In the genomic region with DNA sequence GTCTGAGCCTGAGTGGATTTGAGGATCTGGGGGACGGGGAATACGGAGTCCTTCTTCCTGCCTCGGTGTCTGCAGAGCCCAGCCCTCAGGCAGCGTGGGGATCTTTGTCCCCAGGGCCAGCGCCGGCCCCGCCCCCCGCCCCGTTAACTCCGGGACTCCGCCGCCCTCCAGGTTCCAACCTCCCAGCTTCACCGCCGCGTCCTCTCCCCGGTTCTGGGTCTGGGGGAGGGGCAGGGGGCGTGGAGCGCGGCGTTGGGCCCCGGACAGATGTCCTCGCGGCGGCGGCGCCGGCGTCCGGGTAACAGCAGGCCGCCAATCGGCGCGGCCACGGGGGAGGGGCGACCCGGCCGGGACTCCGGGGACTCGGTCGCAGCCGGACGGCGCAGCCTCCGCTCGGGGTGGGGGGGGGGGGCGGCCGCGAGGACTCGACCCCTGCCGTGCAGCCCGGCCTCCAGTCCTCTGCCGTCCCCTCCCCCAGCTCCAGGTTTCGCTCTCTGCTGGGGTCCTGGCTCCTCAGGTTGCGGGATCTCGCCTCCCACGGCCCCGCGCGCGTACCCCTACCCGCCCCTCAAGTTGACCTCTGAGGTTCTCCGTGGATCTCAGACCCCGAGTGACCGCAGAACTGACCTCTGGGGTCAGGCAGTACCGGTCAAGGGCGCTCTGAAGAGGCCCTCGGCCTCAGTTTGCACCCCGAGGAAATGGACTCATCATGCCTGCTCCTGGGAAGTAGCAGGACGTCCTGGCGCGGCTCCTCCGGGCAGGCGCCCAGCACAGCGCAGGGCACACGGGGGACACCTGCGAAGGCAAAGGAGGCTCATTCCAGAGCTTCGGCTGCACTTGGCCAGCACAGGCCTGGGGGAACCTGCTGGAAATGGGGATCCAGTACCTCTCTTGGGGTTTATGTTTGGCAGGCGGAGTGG, we compare ENCODE assay signal across 8 cellular contexts. TPM values are rescaled to one million over a fixed set of nuclear protein-coding genes. Genes with fewer than 3 reads are reported as not detected.
DNase-seq lines count a peak whose midpoint lies in the region; ATAC-seq and TF ChIP-seq lines count a peak whose summit lies in the region.

No MANE protein-coding gene starts in this region.

- no peaks in the 10 kb centered on the region for H3K36me3 ChIP-seq in endodermal cell (ENCODE audit: control insufficient read depth, insufficient read depth, low read length)
- no peaks in the 10 kb centered on the region for H3K36me3 ChIP-seq in vagina

- TF ChIP-seq CTCF in endodermal cell (conservative IDR thresholded peaks at IDR 0.05) (no peak), vagina (IDR thresholded peaks at IDR 0.05) (no peak)

- intact Hi-C loops in vagina (cut with DNase I): no loop called here

- WGBS in endodermal cell (ENCODE audit: insufficient coverage in 1 of 2, insufficient read length in 1 of 2), 2 experiments: 12 to 38% methylated on average over 18 to 75 of the region's 78 CpGs

- no peaks in the 10 kb centered on the region for H3K9me3 ChIP-seq in endodermal cell (ENCODE audit: control insufficient read depth, low read length)
- no peaks in the 10 kb centered on the region for H3K9me3 ChIP-seq in vagina

- H3K9me3 Mint-ChIP-seq in activated naive CD8-positive, alpha-beta T cell (ENCODE audit: low read depth): no peaks in the 10 kb centered on the region
- no peaks in the 10 kb centered on the region for H3K9me3 Mint-ChIP-seq in activated naive CD8-positive, alpha-beta T cell treated with anti-CD3 and anti-CD28 coated beads, Interleukin-2, amount 50 U/mL, for 24 hours
- H3K9me3 Mint-ChIP-seq in endodermal cell: no peaks in the 10 kb centered on the region
- H3K9me3 Mint-ChIP-seq in naive B cell: peaks cover 0 to under 1% (median 0%) of the 10 kb centered on the region in 7 donors

- no peak for DNase-seq in activated naive CD8-positive, alpha-beta T cell treated with anti-CD3 and anti-CD28 coated beads, Interleukin-2, amount 50 U/mL, for 24 hours
- DNase-seq in endodermal cell: peak; percentile 79
- DNase-seq in naive B cell: no peak
- DNase-seq in vagina (ENCODE audit: extremely low spot score in 2 of 2): no peak
- no peak for DNase-seq in NCI-H146 (lab: John Stamatoyannopoulos, UW)
- no peak for DNase-seq in SKM-1 (lab: John Stamatoyannopoulos, UW; ENCODE audit: unreplicated experiment)
- no peak for DNase-seq in DMS153 treated with DMSO at 0.1 percent for 48 hours (lab: John Stamatoyannopoulos, UW; ENCODE audit: unreplicated experiment)

- H3K27me3 Mint-ChIP-seq in activated naive CD8-positive, alpha-beta T cell: peaks cover 15% of the 10 kb centered on the region
- peaks cover 47% of the 10 kb centered on the region for H3K27me3 Mint-ChIP-seq in activated naive CD8-positive, alpha-beta T cell treated with anti-CD3 and anti-CD28 coated beads, Interleukin-2, amount 50 U/mL, for 24 hours
- H3K27me3 Mint-ChIP-seq in endodermal cell (ENCODE audit: insufficient read depth): peaks cover 66% of the 10 kb centered on the region
- H3K27me3 Mint-ChIP-seq in naive B cell: peaks cover 22 to 58% (median 37%) of the 10 kb centered on the region in 3 donors

- peaks cover 8% of the 10 kb centered on the region for H3K4me1 Mint-ChIP-seq in activated naive CD8-positive, alpha-beta T cell (ENCODE audit: low read depth)
- H3K4me1 Mint-ChIP-seq in activated naive CD8-positive, alpha-beta T cell treated with anti-CD3 and anti-CD28 coated beads, Interleukin-2, amount 50 U/mL, for 24 hours: peaks cover 4% of the 10 kb centered on the region
- peaks cover 4% of the 10 kb centered on the region for H3K4me1 Mint-ChIP-seq in endodermal cell
- peaks cover 11 to 20% (median 19%) of the 10 kb centered on the region in 3 donors for H3K4me1 Mint-ChIP-seq in naive B cell

- H3K27ac Mint-ChIP-seq in activated naive CD8-positive, alpha-beta T cell: no peak overlapping the region
- H3K27ac Mint-ChIP-seq in activated naive CD8-positive, alpha-beta T cell treated with anti-CD3 and anti-CD28 coated beads, Interleukin-2, amount 50 U/mL, for 24 hours: no peak overlapping the region
- H3K27ac Mint-ChIP-seq in endodermal cell (no peak overlapping the region), naive B cell (no peak overlapping the region)

- no peak for ATAC-seq in activated naive CD8-positive, alpha-beta T cell treated with anti-CD3 and anti-CD28 coated beads, Interleukin-2, amount 50 U/mL, for 24 hours
- ATAC-seq in naive B cell (ENCODE audit: low read depth in 2 of 2): no peak

- H3K27me3 ChIP-seq in endodermal cell (ENCODE audit: control insufficient read depth, insufficient read depth, low read length, poor library complexity, severe bottlenecking) (peaks cover 77% of the 10 kb centered on the region), vagina (no peaks in the 10 kb centered on the region)

- no peak overlapping the region for H3K9ac ChIP-seq in endodermal cell (ENCODE audit: extremely low read depth, low read length, poor library complexity, severe bottlenecking)

- H3K4me3 ChIP-seq in endodermal cell (ENCODE audit: low read length) (no peak overlapping the region), vagina (peak overlapping the region; percentile 51 to 57)

- H3K36me3 Mint-ChIP-seq in activated naive CD8-positive, alpha-beta T cell: no peaks in the 10 kb centered on the region
- H3K36me3 Mint-ChIP-seq in activated naive CD8-positive, alpha-beta T cell treated with anti-CD3 and anti-CD28 coated beads, Interleukin-2, amount 50 U/mL, for 24 hours (ENCODE audit: low read depth): no peaks in the 10 kb centered on the region
- H3K36me3 Mint-ChIP-seq in endodermal cell (ENCODE audit: low read depth) (no peaks in the 10 kb centered on the region), naive B cell (no peaks in the 10 kb centered on the region)

- H3K4me1 ChIP-seq in endodermal cell (ENCODE audit: control insufficient read depth, insufficient read depth, low read length): no peaks in the 10 kb centered on the region
- peaks cover 67% of the 10 kb centered on the region for H3K4me1 ChIP-seq in vagina

- H3K27ac ChIP-seq in endodermal cell (ENCODE audit: low read depth, low read length) (no peak overlapping the region), vagina (peak overlapping the region; percentile 65)

- TF ChIP-seq POLR2A in vagina (IDR thresholded peaks at IDR 0.05): no peak

- peak overlapping the region; percentile 77 for H3K4me3 Mint-ChIP-seq in activated naive CD8-positive, alpha-beta T cell
- H3K4me3 Mint-ChIP-seq in activated naive CD8-positive, alpha-beta T cell treated with anti-CD3 and anti-CD28 coated beads, Interleukin-2, amount 50 U/mL, for 24 hours: no peak overlapping the region
- H3K4me3 Mint-ChIP-seq in endodermal cell: peak overlapping the region; percentile 51
- H3K4me3 Mint-ChIP-seq in naive B cell: peak overlapping the region; percentile 62 to 93 (median 83)

RNA-seq across cellular contexts. Expression of a gene that starts 2.3 kb away (rescaled TPM):
- total RNA-seq in endodermal cell: 1 to 10 TPM; 2.1 to 5.0 TPM
- 13.6 TPM for polyA plus RNA-seq in endodermal cell (2013, experiment 1 of 2)
- 12.4 TPM for polyA plus RNA-seq in endodermal cell (2013, experiment 2 of 2)
- not detected for polyA plus RNA-seq in naive B cell (ENCODE audit: low read depth in 6 of 6)
- total RNA-seq in vagina: 2.2 TPM
